In genomic region chr9:32571969-32572899, GRCh38 we compare ENCODE assay signal across 8 cellular contexts. TPM values are rescaled to one million over a fixed set of nuclear protein-coding genes. Genes with fewer than 3 reads are reported as not detected.
A peak's percentile ranks its signal among the peaks of the same experiment; 100 is the strongest.
DNase-seq lines count a peak whose midpoint lies in the region; ATAC-seq and TF ChIP-seq lines count a peak whose summit lies in the region.

No MANE protein-coding gene starts in this region.

- H3K4me3 ChIP-seq in Loucy (ENCODE audit: low read length, poor library complexity, severe bottlenecking): peak overlapping the region; percentile 92
- peak overlapping the region; percentile 95 for H3K4me3 ChIP-seq in right cardiac atrium (ENCODE audit: low read length)

- H3K27me3 ChIP-seq in Loucy (ENCODE audit: insufficient read depth, low read length, poor library complexity, severe bottlenecking) (no peaks in the 10 kb centered on the region), right cardiac atrium (ENCODE audit: control insufficient read depth, insufficient read depth) (no peaks in the 10 kb centered on the region)

- peaks cover 15% of the 10 kb centered on the region for H4K20me1 ChIP-seq in Loucy (ENCODE audit: insufficient read depth, low read length, poor library complexity, severe bottlenecking)

- ATAC-seq in right cardiac atrium: peak; percentile 86

- peak; percentile 78 for DNase-seq in GM10248 (ENCODE audit: extremely low spot score)
- DNase-seq in HCEC 1CT: peak; percentile 72
- DNase-seq in SW480 (ENCODE audit: low spot score): peak; percentile 81
- peak; percentile 81 for DNase-seq in amniotic epithelial cell (ENCODE audit: low read depth)
- DNase-seq in right cardiac atrium: peak; percentile 47 to 76 (median 75)
- peak; percentile 85 for DNase-seq in renal cortical epithelial cell (ENCODE audit: low read depth)
- DNase-seq in 8988T: no peak

- peak overlapping the region; percentile 85 for H3K9ac ChIP-seq in Loucy (ENCODE audit: low read depth, low read length, poor library complexity, severe bottlenecking)

- TF ChIP-seq CTCF in GM10248 (IDR thresholded peaks at IDR 0.05; ENCODE audit: control extremely low read depth, extremely low read depth, low read depth, missing control alignments) (peak; percentile 65), Loucy (conservative IDR thresholded peaks at IDR 0.05; ENCODE audit: low read length) (peak; percentile 87)

- H2AFZ ChIP-seq in Loucy (ENCODE audit: low read length): peak overlapping the region; percentile 83

- intact Hi-C loops in right cardiac atrium (cut with DNase I): no loop called here

- POLR2A ChIA-PET in GM10248 (lab: Yijun Ruan, JAX): interaction anchor here (1.0 kb wide), 1 partner anchor 452 kb away, joined by 5 read pairs; the partner anchor contains the start of gene DNAJA1

- CTCF ChIA-PET in GM10248 (lab: Yijun Ruan, JAX): interaction anchor here (0.6 to 20.3 kb wide), 22 partner anchors 10 to 403 kb away, joined by 3 to 872 read pairs (median 4); partner anchors contain the start of genes ACO1, RIGI, SMIM27 and TOPORS

- H3K4me1 ChIP-seq in Loucy (ENCODE audit: insufficient read depth, low read length, poor library complexity, severe bottlenecking): peaks cover 30% of the 10 kb centered on the region
- peaks cover 4% of the 10 kb centered on the region for H3K4me1 ChIP-seq in right cardiac atrium (ENCODE audit: control insufficient read depth, insufficient read depth, low read length)

- no peaks in the 10 kb centered on the region for H3K36me3 ChIP-seq in Loucy (ENCODE audit: insufficient read depth, low read length)

- peak overlapping the region; percentile 86 for H3K4me2 ChIP-seq in Loucy (ENCODE audit: low read depth, low read length, poor library complexity, severe bottlenecking)

- H3K9me3 ChIP-seq in Loucy (ENCODE audit: insufficient read depth, low read depth, low read length) (no peaks in the 10 kb centered on the region), right cardiac atrium (ENCODE audit: control insufficient read depth, low read length) (no peaks in the 10 kb centered on the region)

- H3K27ac ChIP-seq in right cardiac atrium (ENCODE audit: low read length): peak overlapping the region; percentile 95

- H3K9me2 ChIP-seq in Loucy (replicated peaks; ENCODE audit: low read depth, low read length): no peaks in the 10 kb centered on the region

- peaks cover 5% of the 10 kb centered on the region; the same call in 1 of the 2 replicates for H3F3A ChIP-seq in Loucy (ENCODE audit: low read depth)

- peaks cover 46% of the 10 kb centered on the region for H3K79me2 ChIP-seq in Loucy (ENCODE audit: insufficient read depth, low read length)

- 1% methylated on average over 17 of the region's 17 CpGs for WGBS in right cardiac atrium

RNA-seq across cellular contexts. Expression of gene NDUFB6, which starts 0.7 kb away (rescaled TPM):
- total RNA-seq in right cardiac atrium (100 to 1,000 TPM; 120 to 137 (median 128) TPM), renal cortical epithelial cell (43.8 and 73.6 TPM in 2 replicates)
- polyA plus RNA-seq in right cardiac atrium: 198 TPM

RNA-seq across cellular contexts. Expression of gene TOPORS, which starts 19.8 kb away (rescaled TPM):
- 10 to 100 TPM in 2 of 4 donors, 1 to 10 TPM in 2; 8.6 to 10.9 (median 9.9) TPM for total RNA-seq in right cardiac atrium
- polyA plus RNA-seq in right cardiac atrium: 6.2 TPM
- 44.3 and 49.0 TPM in 2 replicates for total RNA-seq in renal cortical epithelial cell

RNA-seq across cellular contexts. Expression of gene SMIM27, which starts 20.1 kb away (rescaled TPM):
- 10 to 100 TPM; 19.7 to 26.4 (median 24.0) TPM for total RNA-seq in right cardiac atrium
- 10.2 TPM for polyA plus RNA-seq in right cardiac atrium
- 2.3 and 6.8 TPM in 2 replicates for total RNA-seq in renal cortical epithelial cell

RNA-seq across cellular contexts. Expression of gene RIGI, which starts 46.2 kb away (rescaled TPM):
- total RNA-seq in right cardiac atrium (1 to 10 TPM; 5.1 to 6.4 (median 5.6) TPM), renal cortical epithelial cell (28.6 and 49.7 TPM in 2 replicates)
- 2.8 TPM for polyA plus RNA-seq in right cardiac atrium
